1 cellular context compared by ENCODE assay signal in the genomic region with DNA sequence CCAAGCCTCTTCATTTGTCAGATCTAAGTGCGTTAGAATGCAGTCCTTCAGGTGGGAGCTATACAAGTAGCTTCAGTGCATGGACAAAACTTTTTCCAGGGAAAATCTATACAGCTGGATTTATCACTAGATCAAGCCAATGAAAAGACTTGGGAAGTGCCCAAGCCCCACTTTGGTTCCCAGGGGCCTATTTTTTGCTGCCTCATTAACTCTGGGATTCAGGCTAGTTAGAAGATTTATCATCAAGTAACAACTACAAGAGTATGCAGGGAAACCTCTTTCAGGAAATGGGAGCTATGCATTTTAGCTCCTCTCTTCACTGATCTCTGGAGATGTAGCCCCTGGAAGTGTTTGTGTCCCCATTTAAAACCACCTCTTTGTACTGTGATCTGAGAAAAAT.
TF ChIP-seq lines count a peak whose summit lies in the region.

No MANE protein-coding gene starts in this region.

TF ChIP-seq in GM23338, 12 proteins besides CTCF, POLR2A, EP300 and RAD21 (continued from another document):
- TF ChIP-seq, protein P1, sequence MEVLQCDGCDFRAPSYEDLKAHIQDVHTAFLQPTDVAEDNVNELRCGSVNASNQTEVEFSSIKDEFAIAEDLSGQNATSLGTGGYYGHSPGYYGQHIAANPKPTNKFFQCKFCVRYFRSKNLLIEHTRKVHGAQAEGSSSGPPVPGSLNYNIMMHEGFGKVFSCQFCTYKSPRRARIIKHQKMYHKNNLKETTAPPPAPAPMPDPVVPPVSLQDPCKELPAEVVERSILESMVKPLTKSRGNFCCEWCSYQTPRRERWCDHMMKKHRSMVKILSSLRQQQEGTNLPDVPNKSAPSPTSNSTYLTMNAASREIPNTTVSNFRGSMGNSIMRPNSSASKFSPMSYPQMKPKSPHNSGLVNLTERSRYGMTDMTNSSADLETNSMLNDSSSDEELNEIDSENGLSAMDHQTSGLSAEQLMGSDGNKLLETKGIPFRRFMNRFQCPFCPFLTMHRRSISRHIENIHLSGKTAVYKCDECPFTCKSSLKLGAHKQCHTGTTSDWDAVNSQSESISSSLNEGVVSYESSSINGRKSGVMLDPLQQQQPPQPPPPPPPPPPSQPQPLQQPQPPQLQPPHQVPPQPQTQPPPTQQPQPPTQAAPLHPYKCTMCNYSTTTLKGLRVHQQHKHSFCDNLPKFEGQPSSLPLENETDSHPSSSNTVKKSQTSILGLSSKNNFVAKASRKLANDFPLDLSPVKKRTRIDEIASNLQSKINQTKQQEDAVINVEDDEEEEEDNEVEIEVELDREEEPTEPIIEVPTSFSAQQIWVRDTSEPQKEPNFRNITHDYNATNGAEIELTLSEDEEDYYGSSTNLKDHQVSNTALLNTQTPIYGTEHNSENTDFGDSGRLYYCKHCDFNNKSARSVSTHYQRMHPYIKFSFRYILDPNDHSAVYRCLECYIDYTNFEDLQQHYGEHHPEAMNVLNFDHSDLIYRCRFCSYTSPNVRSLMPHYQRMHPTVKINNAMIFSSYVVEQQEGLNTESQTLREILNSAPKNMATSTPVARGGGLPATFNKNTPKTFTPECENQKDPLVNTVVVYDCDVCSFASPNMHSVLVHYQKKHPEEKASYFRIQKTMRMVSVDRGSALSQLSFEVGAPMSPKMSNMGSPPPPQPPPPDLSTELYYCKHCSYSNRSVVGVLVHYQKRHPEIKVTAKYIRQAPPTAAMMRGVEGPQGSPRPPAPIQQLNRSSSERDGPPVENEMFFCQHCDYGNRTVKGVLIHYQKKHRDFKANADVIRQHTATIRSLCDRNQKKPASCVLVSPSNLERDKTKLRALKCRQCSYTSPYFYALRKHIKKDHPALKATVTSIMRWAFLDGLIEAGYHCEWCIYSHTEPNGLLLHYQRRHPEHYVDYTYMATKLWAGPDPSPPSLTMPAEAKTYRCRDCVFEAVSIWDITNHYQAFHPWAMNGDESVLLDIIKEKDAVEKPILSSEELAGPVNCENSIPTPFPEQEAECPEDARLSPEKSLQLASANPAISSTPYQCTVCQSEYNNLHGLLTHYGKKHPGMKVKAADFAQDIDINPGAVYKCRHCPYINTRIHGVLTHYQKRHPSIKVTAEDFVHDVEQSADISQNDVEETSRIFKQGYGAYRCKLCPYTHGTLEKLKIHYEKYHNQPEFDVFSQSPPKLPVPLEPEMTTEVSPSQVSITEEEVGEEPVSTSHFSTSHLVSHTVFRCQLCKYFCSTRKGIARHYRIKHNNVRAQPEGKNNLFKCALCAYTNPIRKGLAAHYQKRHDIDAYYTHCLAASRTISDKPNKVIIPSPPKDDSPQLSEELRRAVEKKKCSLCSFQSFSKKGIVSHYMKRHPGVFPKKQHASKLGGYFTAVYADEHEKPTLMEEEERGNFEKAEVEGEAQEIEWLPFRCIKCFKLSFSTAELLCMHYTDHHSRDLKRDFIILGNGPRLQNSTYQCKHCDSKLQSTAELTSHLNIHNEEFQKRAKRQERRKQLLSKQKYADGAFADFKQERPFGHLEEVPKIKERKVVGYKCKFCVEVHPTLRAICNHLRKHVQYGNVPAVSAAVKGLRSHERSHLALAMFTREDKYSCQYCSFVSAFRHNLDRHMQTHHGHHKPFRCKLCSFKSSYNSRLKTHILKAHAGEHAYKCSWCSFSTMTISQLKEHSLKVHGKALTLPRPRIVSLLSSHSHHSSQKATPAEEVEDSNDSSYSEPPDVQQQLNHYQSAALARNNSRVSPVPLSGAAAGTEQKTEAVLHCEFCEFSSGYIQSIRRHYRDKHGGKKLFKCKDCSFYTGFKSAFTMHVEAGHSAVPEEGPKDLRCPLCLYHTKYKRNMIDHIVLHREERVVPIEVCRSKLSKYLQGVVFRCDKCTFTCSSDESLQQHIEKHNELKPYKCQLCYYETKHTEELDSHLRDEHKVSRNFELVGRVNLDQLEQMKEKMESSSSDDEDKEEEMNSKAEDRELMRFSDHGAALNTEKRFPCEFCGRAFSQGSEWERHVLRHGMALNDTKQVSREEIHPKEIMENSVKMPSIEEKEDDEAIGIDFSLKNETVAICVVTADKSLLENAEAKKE (CRISPR knock-in tag; IDR thresholded peaks at IDR 0.05): no peak
- TF ChIP-seq REST (IDR thresholded peaks at IDR 0.05; ENCODE audit: unreplicated experiment): no peak
- no peak for TF ChIP-seq CREB1 (CRISPR knock-in tag; IDR thresholded peaks at IDR 0.05; ENCODE audit: low read depth)
- no peak for TF ChIP-seq EZH2phosphoT487 (IDR thresholded peaks at IDR 0.05; ENCODE audit: unreplicated experiment)
- no peak for TF ChIP-seq ZNF114 (CRISPR knock-in tag; IDR thresholded peaks at IDR 0.05)
- TF ChIP-seq JUNB (IDR thresholded peaks at IDR 0.05; ENCODE audit: unreplicated experiment): no peak
- no peak for TF ChIP-seq NANOG (IDR thresholded peaks at IDR 0.05; ENCODE audit: borderline replicate concordance)
- no peak for TF ChIP-seq POLR2AphosphoS5 (IDR thresholded peaks at IDR 0.05; ENCODE audit: low read depth)
